29 cellular contexts compared by ENCODE assay signal in genomic region chr3:184357248-184358139, GRCh38. TPM values are rescaled to one million over a fixed set of nuclear protein-coding genes. Genes with fewer than 3 reads are reported as not detected.
"Had no signal": no experiment of that assay in that cellular context is flagged by ENCODE, and none has a peak within 500 bp of the region (broad histone marks: within the 10 kb centered on the region; RNA-seq: fewer than 3 reads in every experiment).

No MANE protein-coding gene starts in this region.

- H3K9me3 Mint-ChIP-seq: naive thymus-derived CD8-positive, alpha-beta T cell; natural killer cell treated with Interleukin-12 subunit alpha and Interleukin-12 subunit beta and Interleukin-15 and Interleukin-18, amount 100 ng/mL, for 72 hours; nephron progenitor cell; neural progenitor cell; stimulated activated effector memory CD8-positive, alpha-beta T cell treated with anti-CD3 and anti-CD28 coated beads, Interleukin-12 subunit alpha, Interleukin-12 subunit beta, amount 100 ng/mL, for 72 hours; stimulated activated naive B cell treated with anti-CD40 and anti-IgM and Interleukin-4, amounts not matched to agents 10 μg/mL and 1 μg/mL and 100 μg/mL, for 72 hours; stimulated activated naive CD8-positive, alpha-beta T cell treated with anti-CD3 and anti-CD28 coated beads, Interleukin-15, Interleukin-2, amounts not matched to agents 100 ng/mL and 50 ng/mL, for 24 hours had no signal

- H3K4me2 ChIP-seq: neural progenitor cell had no signal

- H3K4me3 ChIP-seq: neural progenitor cell, pancreas, psoas muscle, right lobe of liver, sigmoid colon, stomach, thoracic aorta, thyroid gland, upper lobe of left lung, vagina had no signal

- DNase-seq: nephron progenitor cell; nucleus accumbens; psoas muscle; sigmoid colon; small intestine; stimulated activated CD4-positive, alpha-beta T cell treated with anti-CD3 and anti-CD28 coated beads, Interleukin-15, amount 100 ng/mL, for 24 hours; stimulated activated CD4-positive, alpha-beta T cell treated with anti-CD3 and anti-CD28 coated beads, Interleukin-2, amount 100 ng/mL, for 24 hours; stimulated activated CD4-positive, alpha-beta T cell treated with anti-CD3 and anti-CD28 coated beads, Interleukin-2, amount 100 ng/mL, for 48 hours; stimulated activated CD4-positive, alpha-beta T cell treated with anti-CD3 and anti-CD28 coated beads, Interleukin-4, amount 100 ng/mL, for 24 hours; stimulated activated naive B cell treated with anti-CD40 and anti-IgM and Interleukin-4, amounts not matched to agents 10 μg/mL and 1 μg/mL and 100 μg/mL, for 72 hours; stimulated activated naive CD4-positive, alpha-beta T cell treated with Interleukin-2 at 50 U/mL for 16 hours; stomach; thyroid gland; trophoblast cell; upper lobe of left lung had no signal

- H3K9ac ChIP-seq: neural progenitor cell had no signal

- H3K4me3 Mint-ChIP-seq: natural killer cell treated with Interleukin-12 subunit alpha and Interleukin-12 subunit beta and Interleukin-15 and Interleukin-18, amount 100 ng/mL, for 72 hours; nephron progenitor cell; stimulated activated effector memory CD8-positive, alpha-beta T cell treated with anti-CD3 and anti-CD28 coated beads, Interleukin-12 subunit alpha, Interleukin-12 subunit beta, amount 100 ng/mL, for 72 hours; stimulated activated naive B cell treated with anti-CD40 and anti-IgM and Interleukin-4, amounts not matched to agents 10 μg/mL and 1 μg/mL and 100 μg/mL, for 72 hours; stimulated activated naive CD8-positive, alpha-beta T cell treated with anti-CD3 and anti-CD28 coated beads, Interleukin-15, Interleukin-2, amounts not matched to agents 100 ng/mL and 50 ng/mL, for 24 hours had no signal

- H3K27me3 ChIP-seq: neural progenitor cell, pancreas, right lobe of liver, sigmoid colon, stomach, thyroid gland, tibial nerve, upper lobe of left lung, vagina had no signal

- FAIRE-seq: pancreas, small intestine, urothelium cell line had no signal

- H3K36me3 ChIP-seq: neural progenitor cell, neutrophil, pancreas, right lobe of liver, thyroid gland had no signal

- H2AFZ ChIP-seq: neural progenitor cell had no signal

- H3K27ac ChIP-seq: neural progenitor cell, neutrophil, pancreas, psoas muscle, right lobe of liver, sigmoid colon, stomach, thoracic aorta, thyroid gland, upper lobe of left lung, vagina had no signal

- H3K27me3 Mint-ChIP-seq: naive thymus-derived CD8-positive, alpha-beta T cell; natural killer cell treated with Interleukin-12 subunit alpha and Interleukin-12 subunit beta and Interleukin-15 and Interleukin-18, amount 100 ng/mL, for 72 hours; stimulated activated naive CD8-positive, alpha-beta T cell treated with anti-CD3 and anti-CD28 coated beads, Interleukin-15, Interleukin-2, amounts not matched to agents 100 ng/mL and 50 ng/mL, for 24 hours had no signal

- H3K27ac Mint-ChIP-seq: natural killer cell treated with Interleukin-12 subunit alpha and Interleukin-12 subunit beta and Interleukin-15 and Interleukin-18, amount 100 ng/mL, for 72 hours; nephron progenitor cell; neural progenitor cell; progenitor cell of endocrine pancreas; stimulated activated effector memory CD8-positive, alpha-beta T cell treated with anti-CD3 and anti-CD28 coated beads, Interleukin-12 subunit alpha, Interleukin-12 subunit beta, amount 100 ng/mL, for 72 hours; stimulated activated naive CD8-positive, alpha-beta T cell treated with anti-CD3 and anti-CD28 coated beads, Interleukin-15, Interleukin-2, amounts not matched to agents 100 ng/mL and 50 ng/mL, for 24 hours had no signal

- H3K36me3 Mint-ChIP-seq: natural killer cell treated with Interleukin-12 subunit alpha and Interleukin-12 subunit beta and Interleukin-15 and Interleukin-18, amount 100 ng/mL, for 72 hours had no signal

- H3K9me3 ChIP-seq: neutrophil, pancreas, psoas muscle, right lobe of liver, sigmoid colon, stomach, thoracic aorta, thyroid gland, tibial nerve, upper lobe of left lung, vagina had no signal

RNA-seq across cellular contexts. Expression of gene THPO, which starts 20.5 kb away (rescaled TPM):
- total RNA-seq: naive thymus-derived CD8-positive, alpha-beta T cell; natural killer cell treated with Interleukin-12 subunit alpha and Interleukin-12 subunit beta and Interleukin-15 and Interleukin-18, amount 100 ng/mL, for 72 hours; osteocyte; stomach had no signal
- polyA plus RNA-seq: naive thymus-derived CD8-positive, alpha-beta T cell had no signal

RNA-seq across cellular contexts. Expression of gene CHRD, which starts 22.4 kb away (rescaled TPM):
- total RNA-seq: naive thymus-derived CD8-positive, alpha-beta T cell; natural killer cell treated with Interleukin-12 subunit alpha and Interleukin-12 subunit beta and Interleukin-15 and Interleukin-18, amount 100 ng/mL, for 72 hours had no signal
- polyA plus RNA-seq: naive thymus-derived CD8-positive, alpha-beta T cell had no signal
